ENCODE assay signal across 10 cellular contexts in the genomic region with DNA sequence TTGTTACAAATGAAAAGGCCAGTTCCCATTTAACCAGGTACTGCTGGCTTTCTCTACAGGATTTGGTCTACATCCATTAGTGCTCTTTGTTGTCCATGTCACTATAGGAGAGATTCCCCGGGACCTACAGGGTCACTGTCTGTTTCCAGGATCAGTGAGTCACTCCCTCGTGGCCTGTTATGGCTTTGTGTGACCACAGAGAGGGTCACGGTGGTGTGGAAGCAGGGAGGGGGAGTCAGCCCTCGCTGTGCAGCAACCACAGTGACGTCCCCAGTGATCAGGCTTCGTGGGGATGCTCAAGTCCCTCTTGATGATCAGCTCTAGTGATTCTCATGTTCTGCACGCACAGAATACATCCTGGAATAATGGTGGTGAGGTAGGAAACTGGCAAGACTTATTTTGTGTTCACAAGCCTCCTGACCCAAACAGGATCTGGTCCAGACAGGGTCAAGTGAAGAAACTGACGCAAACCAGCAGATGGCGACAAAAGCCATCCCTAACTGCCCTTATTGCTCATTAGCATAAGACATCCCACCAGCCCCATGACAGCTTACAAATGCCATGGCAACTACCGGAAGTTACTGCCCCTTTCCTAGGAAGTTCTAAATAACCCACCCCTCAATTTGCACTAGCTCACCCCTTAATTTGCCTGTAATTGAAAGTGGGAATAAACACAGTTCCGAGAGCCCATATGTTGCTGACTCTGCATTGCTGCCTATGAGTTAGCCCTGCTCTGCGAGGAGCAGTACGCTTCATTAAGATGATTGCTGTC.
A peak's percentile ranks its signal among the peaks of the same experiment; 100 is the strongest.
DNase-seq lines count a peak whose midpoint lies in the region; ATAC-seq lines count a peak whose summit lies in the region.
"Had no signal": no experiment of that assay in that cellular context is flagged by ENCODE, and none has a peak within 500 bp of the region (broad histone marks: within the 10 kb centered on the region; RNA-seq: fewer than 3 reads in every experiment).

No MANE protein-coding gene starts in this region.

- H3K27ac Mint-ChIP-seq in activated naive CD8-positive, alpha-beta T cell treated with anti-CD3 and anti-CD28 coated beads for 36 hours: no peak overlapping the region
- H3K27ac Mint-ChIP-seq: activated naive CD8-positive, alpha-beta T cell; CD4-positive, CD25-positive, alpha-beta regulatory T cell had no signal

- no peak overlapping the region for H3K4me3 Mint-ChIP-seq in activated naive CD8-positive, alpha-beta T cell treated with anti-CD3 and anti-CD28 coated beads for 36 hours
- H3K4me3 Mint-ChIP-seq: activated naive CD8-positive, alpha-beta T cell; CD4-positive, CD25-positive, alpha-beta regulatory T cell had no signal

- H3K27me3 Mint-ChIP-seq in activated naive CD8-positive, alpha-beta T cell treated with anti-CD3 and anti-CD28 coated beads for 36 hours: no peaks in the 10 kb centered on the region
- H3K27me3 Mint-ChIP-seq: activated naive CD8-positive, alpha-beta T cell; CD4-positive, CD25-positive, alpha-beta regulatory T cell had no signal

- no peaks in the 10 kb centered on the region for H3K36me3 Mint-ChIP-seq in activated naive CD8-positive, alpha-beta T cell treated with anti-CD3 and anti-CD28 coated beads for 36 hours
- H3K36me3 Mint-ChIP-seq: CD4-positive, CD25-positive, alpha-beta regulatory T cell had no signal

- H3K4me1 Mint-ChIP-seq in activated naive CD8-positive, alpha-beta T cell treated with anti-CD3 and anti-CD28 coated beads for 36 hours: no peaks in the 10 kb centered on the region

- H3K9me3 Mint-ChIP-seq in activated naive CD8-positive, alpha-beta T cell treated with anti-CD3 and anti-CD28 coated beads for 36 hours: no peaks in the 10 kb centered on the region
- H3K9me3 Mint-ChIP-seq: CD4-positive, CD25-positive, alpha-beta regulatory T cell had no signal

- peak; percentile 1 to 42 (median 13) for DNase-seq in NCI-H1417 (lab: John Stamatoyannopoulos, UW)
- no peak for DNase-seq in NCI-H1417 treated with DMSO at 0.1 percent for 48 hours (lab: John Stamatoyannopoulos, UW)
- peak; percentile 24 for DNase-seq in NCI-H1048 (lab: John Stamatoyannopoulos, UW)
- peak; percentile 9 for DNase-seq in activated naive CD8-positive, alpha-beta T cell treated with anti-CD3 and anti-CD28 coated beads for 36 hours
- peak; percentile 77 for DNase-seq in islet precursor cell
- no peak for DNase-seq in activated CD4-positive, CD25-positive, alpha-beta regulatory T cell treated with anti-CD3 and anti-CD28 coated beads, Interleukin-2, amount 50 U/mL, for 72 hours
- DNase-seq in LoVo (ENCODE audit: low spot score): no peak

- peak; percentile 70 for ATAC-seq in GM19438 (IDR thresholded peaks at IDR 0.05; ENCODE audit: low read depth, unreplicated experiment)

Comparison
In these comparisons a context has a peak if more than half of its experiments do, and no peak if none do; other contexts are left out.
1. DNase-seq: peak in NCI-H1417 (3 of 3), NCI-H1048 (single experiment), activated naive CD8-positive, alpha-beta T cell treated with anti-CD3 and anti-CD28 coated beads for 36 hours (single experiment) and islet precursor cell (single experiment); none in NCI-H1417 treated with DMSO at 0.1 percent for 48 hours (single experiment), activated CD4-positive, CD25-positive, alpha-beta regulatory T cell treated with anti-CD3 and anti-CD28 coated beads, Interleukin-2, amount 50 U/mL, for 72 hours (single experiment) and LoVo (single experiment).